In genomic region chr19:10295305-10295846, GRCh38 we compare ENCODE assay signal across 9 cellular contexts. TPM values are rescaled to one million over a fixed set of nuclear protein-coding genes. Genes with fewer than 3 reads are reported as not detected.
DNase-seq lines count a peak whose midpoint lies in the region; ATAC-seq and TF ChIP-seq lines count a peak whose summit lies in the region.
"Had no signal": no experiment of that assay in that cellular context is flagged by ENCODE, and none has a peak within 500 bp of the region (broad histone marks: within the 10 kb centered on the region; RNA-seq: fewer than 3 reads in every experiment).

No MANE protein-coding gene starts in this region.

- DNase-seq in GM10266 (ENCODE audit: extremely low spot score), result peak; percentile 91
- peak; percentile 63 for DNase-seq in activated T-cell treated with anti-CD3 and anti-CD28 coated beads, Interleukin-2, amount 50 U/mL, for 4 hours
- DNase-seq in stimulated activated naive CD4-positive, alpha-beta T cell (lab: John Stamatoyannopoulos, UW), result peak; percentile 33 to 64 (median 56)
- DNase-seq in SHP77 (lab: John Stamatoyannopoulos, UW), result no peak

- no peaks in the 10 kb centered on the region for H3K9me3 ChIP-seq in HUES6 (ENCODE audit: control insufficient read depth, insufficient read depth, low read depth, low read length)
- no peaks in the 10 kb centered on the region for H3K9me3 ChIP-seq in iPS-15b (ENCODE audit: control insufficient read depth, insufficient read depth, low read length)

- H3K36me3 ChIP-seq in HUES6 (ENCODE audit: control insufficient read depth, insufficient read depth, low read length) (no peaks in the 10 kb centered on the region), iPS-15b (ENCODE audit: control insufficient read depth, insufficient read depth, low read length) (no peaks in the 10 kb centered on the region)

- no peak overlapping the region for H3K27ac ChIP-seq in HUES6 (ENCODE audit: low read depth, low read length)

- H3K9me3 Mint-ChIP-seq in activated T-cell treated with anti-CD3 and anti-CD28 coated beads, Interleukin-2, amount 50 U/mL, for 4 hours, result no peaks in the 10 kb centered on the region

- H3K4me1 Mint-ChIP-seq in activated T-cell treated with anti-CD3 and anti-CD28 coated beads, Interleukin-2, amount 50 U/mL, for 4 hours (ENCODE audit: low read depth), result peaks cover 46% of the 10 kb centered on the region

- H3K27me3 ChIP-seq in HUES6 (ENCODE audit: control insufficient read depth, insufficient read depth, low read length), result peaks cover 73% of the 10 kb centered on the region
- peaks cover 63% of the 10 kb centered on the region for H3K27me3 ChIP-seq in iPS-15b (ENCODE audit: control insufficient read depth, insufficient read depth, low read length)

- H3K36me3 Mint-ChIP-seq in activated T-cell treated with anti-CD3 and anti-CD28 coated beads, Interleukin-2, amount 50 U/mL, for 4 hours (ENCODE audit: insufficient read depth), result no peaks in the 10 kb centered on the region

- H3K9ac ChIP-seq in HUES6 (ENCODE audit: low read length) (no peak overlapping the region), iPS-15b (ENCODE audit: low read depth, low read length) (no peak overlapping the region)

- H3K4me3 ChIP-seq in HUES6 (ENCODE audit: low read depth, low read length) (peak overlapping the region; percentile 63), iPS-15b (ENCODE audit: low read depth, low read length) (peak overlapping the region; percentile 68)

- peak; percentile 30 to 50 for ATAC-seq in activated T-cell treated with anti-CD3 and anti-CD28 coated beads, Interleukin-2, amount 50 U/mL, for 4 hours
- no peak for ATAC-seq in HG03439 (IDR thresholded peaks at IDR 0.05; ENCODE audit: unreplicated experiment)
- ATAC-seq in GM19397 (IDR thresholded peaks at IDR 0.05; ENCODE audit: unreplicated experiment), result no peak

- peaks cover 53% of the 10 kb centered on the region for H3K27me3 Mint-ChIP-seq in activated T-cell treated with anti-CD3 and anti-CD28 coated beads, Interleukin-2, amount 50 U/mL, for 4 hours (ENCODE audit: low read depth)

- H3K4me3 Mint-ChIP-seq in activated T-cell treated with anti-CD3 and anti-CD28 coated beads, Interleukin-2, amount 50 U/mL, for 4 hours, result peak overlapping the region; percentile 77

- H3K4me1 ChIP-seq in HUES6 (ENCODE audit: control insufficient read depth, insufficient read depth, low read length) (peaks cover 27% of the 10 kb centered on the region), iPS-15b (ENCODE audit: control insufficient read depth, insufficient read depth, low read length) (no peaks in the 10 kb centered on the region)

- peak; percentile 25 for TF ChIP-seq CTCF in GM10266 (IDR thresholded peaks at IDR 0.05; ENCODE audit: control insufficient read depth, insufficient read depth, low read depth, missing control alignments)

RNA-seq across cellular contexts. Expression of gene ICAM5, which starts 5.6 kb away (rescaled TPM):
- total RNA-seq in activated T-cell treated with anti-CD3 and anti-CD28 coated beads, Interleukin-2, amount 50 U/mL, for 4 hours, result 1 to 10 TPM; 3.1 to 4.3 (median 3.1) TPM

RNA-seq across cellular contexts. Expression of gene ICAM4, which starts 8.6 kb away (rescaled TPM):
- under 1 TPM; 0.27 to 0.53 (median 0.38) TPM for total RNA-seq in activated T-cell treated with anti-CD3 and anti-CD28 coated beads, Interleukin-2, amount 50 U/mL, for 4 hours
- total RNA-seq: HT1080 had no signal

RNA-seq across cellular contexts. Expression of gene ZGLP1, which starts 14.2 kb away (rescaled TPM):
- total RNA-seq in activated T-cell treated with anti-CD3 and anti-CD28 coated beads, Interleukin-2, amount 50 U/mL, for 4 hours, result 10 to 100 TPM in 1 of 3 donors, 1 to 10 TPM in 2; 6.9 to 10.1 (median 9.3) TPM

RNA-seq across cellular contexts. Expression of gene FDX2, which starts 20.4 kb away (rescaled TPM):
- 10 to 100 TPM; 32.5 to 43.0 (median 38.3) TPM for total RNA-seq in activated T-cell treated with anti-CD3 and anti-CD28 coated beads, Interleukin-2, amount 50 U/mL, for 4 hours

RNA-seq across cellular contexts. Expression of gene ICAM1, which starts 24.5 kb away (rescaled TPM):
- total RNA-seq in activated T-cell treated with anti-CD3 and anti-CD28 coated beads, Interleukin-2, amount 50 U/mL, for 4 hours, result 10 to 100 TPM; 25.6 to 48.5 (median 39.5) TPM

Comparison
In these comparisons a context has a peak if more than half of its experiments do, and no peak if none do; other contexts are left out.
1. DNase-seq: peak in GM10266 (single experiment), activated T-cell treated with anti-CD3 and anti-CD28 coated beads, Interleukin-2, amount 50 U/mL, for 4 hours (single experiment) and stimulated activated naive CD4-positive, alpha-beta T cell (6 of 6); none in SHP77 (0 of 2).
2. ATAC-seq: peak in activated T-cell treated with anti-CD3 and anti-CD28 coated beads, Interleukin-2, amount 50 U/mL, for 4 hours (2 of 2); none in HG03439 (single experiment) and GM19397 (single experiment).